In genomic region chr7:51278797-51279196, GRCh38 we compare ENCODE assay signal across 14 cellular contexts. TPM values are rescaled to one million over a fixed set of nuclear protein-coding genes. Genes with fewer than 3 reads are reported as not detected.
DNase-seq lines count a peak whose midpoint lies in the region; ATAC-seq and TF ChIP-seq lines count a peak whose summit lies in the region.
"Had no signal": no experiment of that assay in that cellular context is flagged by ENCODE, and none has a peak within 500 bp of the region (broad histone marks: within the 10 kb centered on the region; RNA-seq: fewer than 3 reads in every experiment).

No MANE protein-coding gene starts in this region.

- H3K36me3 ChIP-seq in left ventricle myocardium inferior (no peaks in the 10 kb centered on the region), OCI-LY7 (ENCODE audit: insufficient read depth, low read length) (no peaks in the 10 kb centered on the region)
- H3K36me3 ChIP-seq: esophagus squamous epithelium had no signal

- H3K27ac ChIP-seq in left ventricle myocardium inferior (replicated peaks) (peak overlapping the region; percentile 82), OCI-LY7 (ENCODE audit: low read depth, low read length, poor library complexity, severe bottlenecking) (no peak overlapping the region)
- H3K27ac ChIP-seq: coronary artery had no signal

- H3K36me3 Mint-ChIP-seq in glutamatergic neuron (ENCODE audit: unreplicated experiment): no peaks in the 10 kb centered on the region
- H3K36me3 Mint-ChIP-seq in activated naive CD8-positive, alpha-beta T cell treated with anti-CD3 and anti-CD28 coated beads for 36 hours: no peaks in the 10 kb centered on the region

- H3K9me3 ChIP-seq in left ventricle myocardium inferior (replicated peaks): peaks cover 3% of the 10 kb centered on the region
- no peaks in the 10 kb centered on the region for H3K9me3 ChIP-seq in OCI-LY7 (ENCODE audit: low read length)

- no peaks in the 10 kb centered on the region; the same call in 1 of the 2 replicates for H4K20me1 ChIP-seq in OCI-LY7 (ENCODE audit: insufficient read depth, low read length)

- intact Hi-C loops in left ventricle myocardium inferior (cut with micrococcal nuclease) (no loop called here), left cardiac atrium (cut with DNase I) (no loop called here), OCI-LY7 (cut with micrococcal nuclease; ENCODE audit: unreplicated experiment) (no loop called here)

- no peak overlapping the region for H3K4me2 ChIP-seq in OCI-LY7 (ENCODE audit: low read length)

- peak overlapping the region; percentile 37 for H3K4me3 ChIP-seq in left ventricle myocardium inferior
- H3K4me3 ChIP-seq in OCI-LY7 (ENCODE audit: low read depth, low read length, poor library complexity, severe bottlenecking): no peak overlapping the region
- H3K4me3 ChIP-seq: coronary artery, esophagus squamous epithelium had no signal

- TF ChIP-seq CTCF in left ventricle myocardium inferior (IDR thresholded peaks at IDR 0.05; ENCODE audit: borderline replicate concordance) (no peak), glutamatergic neuron (IDR thresholded peaks at IDR 0.05; ENCODE audit: partially characterized antibody, unreplicated experiment) (no peak), OCI-LY7 (conservative IDR thresholded peaks at IDR 0.05; ENCODE audit: low read length) (no peak)

- H3K4me3 Mint-ChIP-seq in glutamatergic neuron (ENCODE audit: unreplicated experiment): peak overlapping the region; percentile 25
- no peak overlapping the region for H3K4me3 Mint-ChIP-seq in activated naive CD8-positive, alpha-beta T cell treated with anti-CD3 and anti-CD28 coated beads for 36 hours

- CTCF ChIA-PET in OCI-LY7 (lab: Charles Lee; ENCODE audit: unreplicated experiment): no interaction called here

- DNase-seq in left ventricle myocardium inferior (no peak), left cardiac atrium (no peak), NCI-H774 (lab: John Stamatoyannopoulos, UW) (peak; percentile 58), glutamatergic neuron (peak; percentile 43), OCI-LY7 (ENCODE audit: low spot score) (no peak)
- no peak for DNase-seq in activated naive CD8-positive, alpha-beta T cell treated with anti-CD3 and anti-CD28 coated beads for 36 hours
- DNase-seq in activated CD4-positive, CD25-positive, alpha-beta regulatory T cell (lab: John Stamatoyannopoulos, UW): no peak
- DNase-seq: activated CD4-positive, alpha-beta T cell treated with anti-CD3 and anti-CD28 coated beads, Interleukin-2, amount 50 U/mL, for 48 hours; aorta; esophagus squamous epithelium; mammary epithelial cell; NCI-H446 had no signal

- no peak for ATAC-seq in left cardiac atrium
- ATAC-seq in GM18519 (IDR thresholded peaks at IDR 0.05; ENCODE audit: low FRiP score, unreplicated experiment): no peak

- peaks cover 40% of the 10 kb centered on the region for H3K4me1 Mint-ChIP-seq in glutamatergic neuron (ENCODE audit: low read depth, unreplicated experiment)
- no peaks in the 10 kb centered on the region for H3K4me1 Mint-ChIP-seq in activated naive CD8-positive, alpha-beta T cell treated with anti-CD3 and anti-CD28 coated beads for 36 hours

- H3K79me2 ChIP-seq in OCI-LY7 (ENCODE audit: insufficient read depth, low read depth, low read length): no peaks in the 10 kb centered on the region

- POLR2A ChIA-PET in OCI-LY7 (lab: Charles Lee): interaction anchor here (0.6 kb wide), 1 partner anchor 431 kb away, joined by 4 read pairs; no protein-coding TSS in a partner anchor

- H3K4me1 ChIP-seq in left ventricle myocardium inferior (peaks cover 54% of the 10 kb centered on the region), OCI-LY7 (ENCODE audit: insufficient read depth, low read length, poor library complexity, severe bottlenecking) (no peaks in the 10 kb centered on the region)

- peaks cover 9% of the 10 kb centered on the region for H3K27me3 Mint-ChIP-seq in glutamatergic neuron (ENCODE audit: unreplicated experiment)
- H3K27me3 Mint-ChIP-seq in activated naive CD8-positive, alpha-beta T cell treated with anti-CD3 and anti-CD28 coated beads for 36 hours: peaks cover 12% of the 10 kb centered on the region

- H2AFZ ChIP-seq in OCI-LY7 (ENCODE audit: low read length): no peak overlapping the region

- no peaks in the 10 kb centered on the region for H3K9me2 ChIP-seq in OCI-LY7 (ENCODE audit: insufficient read depth, low read length)

- H3K27ac Mint-ChIP-seq in glutamatergic neuron (ENCODE audit: unreplicated experiment): peak overlapping the region; percentile 74
- no peak overlapping the region for H3K27ac Mint-ChIP-seq in activated naive CD8-positive, alpha-beta T cell treated with anti-CD3 and anti-CD28 coated beads for 36 hours

- peaks cover 5% of the 10 kb centered on the region for H3K9me3 Mint-ChIP-seq in glutamatergic neuron (ENCODE audit: unreplicated experiment)
- peaks cover 10% of the 10 kb centered on the region for H3K9me3 Mint-ChIP-seq in activated naive CD8-positive, alpha-beta T cell treated with anti-CD3 and anti-CD28 coated beads for 36 hours

- H3K27me3 ChIP-seq in left ventricle myocardium inferior (ENCODE audit: low read depth): no peaks in the 10 kb centered on the region
- H3K27me3 ChIP-seq: esophagus squamous epithelium had no signal

- BruUV-seq in OCI-LY7 (replicated peaks; lab: Mats Ljungman, UMichigan): no TSS peak

RNA-seq across cellular contexts. Expression of gene COBL, which starts 37.8 kb away (rescaled TPM):
- total RNA-seq in left ventricle myocardium inferior (77.1 TPM), left cardiac atrium (10 to 100 TPM; 28.1 to 36.0 TPM), glutamatergic neuron (ENCODE audit: unreplicated experiment) (3.3 TPM), OCI-LY7 (2022) (not detected in 2 replicates)
- not detected in 2 replicates for total RNA-seq in OCI-LY7 (2014; rRNA removed; shearing (Covaris generic))
- total RNA-seq in activated naive CD8-positive, alpha-beta T cell treated with anti-CD3 and anti-CD28 coated beads for 36 hours: not detected

Comparison
In these comparisons a context has a peak if more than half of its experiments do, and no peak if none do; other contexts are left out.
1. DNase-seq: peak in NCI-H774 (single experiment) and glutamatergic neuron (single experiment); none in left ventricle myocardium inferior (single experiment), left cardiac atrium (single experiment), OCI-LY7 (single experiment), activated naive CD8-positive, alpha-beta T cell treated with anti-CD3 and anti-CD28 coated beads for 36 hours (single experiment) and activated CD4-positive, CD25-positive, alpha-beta regulatory T cell (0 of 4).